ENCODE assay signal across 20 cellular contexts in genomic region chr4:38832624-38833528, GRCh38. TPM values are rescaled to one million over a fixed set of nuclear protein-coding genes. Genes with fewer than 3 reads are reported as not detected.
A peak's percentile ranks its signal among the peaks of the same experiment; 100 is the strongest.
DNase-seq lines count a peak whose midpoint lies in the region; ATAC-seq and TF ChIP-seq lines count a peak whose summit lies in the region.
"Had no signal": no experiment of that assay in that cellular context is flagged by ENCODE, and none has a peak within 500 bp of the region (broad histone marks: within the 10 kb centered on the region; RNA-seq: fewer than 3 reads in every experiment).

No MANE protein-coding gene starts in this region.

- no peak for DNase-seq in SK-N-SH
- DNase-seq in OCI-LY7 (ENCODE audit: low spot score) = no peak
- no peak for DNase-seq in epithelial cell of proximal tubule (ENCODE audit: low read depth)
- no peak for DNase-seq in retinal pigment epithelial cell (ENCODE audit: low read depth)
- no peak for DNase-seq in globus pallidus (ENCODE audit: low spot score)
- no peak for DNase-seq in trophoblast cell
- DNase-seq: activated T-cell treated with anti-CD3 and anti-CD28 coated beads, Interleukin-2, amount 50 U/mL, for 24 hours; anterior cingulate cortex; CD8-positive, alpha-beta memory T cell; dorsolateral prefrontal cortex; foreskin fibroblast; immature natural killer cell; NCI-H1105 treated with DMSO at 0.1 percent for 48 hours; NCI-H446; ovary; PC-9; spleen had no signal

- no peak for TF ChIP-seq RAD21 in SK-N-SH (IDR thresholded peaks at IDR 0.05; ENCODE audit: low read length)

- H3K27ac ChIP-seq in SK-N-SH (ENCODE audit: low read depth in 2 of 2, low read length in 1 of 2) (no peak overlapping the region), OCI-LY7 (ENCODE audit: low read depth, low read length, poor library complexity, severe bottlenecking) (no peak overlapping the region), trophoblast cell (ENCODE audit: low read depth, low read length) (no peak overlapping the region)
- H3K27ac ChIP-seq: dorsolateral prefrontal cortex, ovary, PC-9, spleen, suprapubic skin had no signal

- TF ChIP-seq CTCF in SK-N-SH (IDR thresholded peaks at IDR 0.05) = no peak
- TF ChIP-seq CTCF in OCI-LY7 (conservative IDR thresholded peaks at IDR 0.05; ENCODE audit: low read length) = peak; percentile 54; the same call in 1 of the 2 replicates
- peak; percentile 28 for TF ChIP-seq CTCF in epithelial cell of proximal tubule (conservative IDR thresholded peaks at IDR 0.05; ENCODE audit: low read depth, low read length)
- peak; percentile 18 for TF ChIP-seq CTCF in retinal pigment epithelial cell (conservative IDR thresholded peaks at IDR 0.05; ENCODE audit: low read depth, low read length)

- no peak overlapping the region for H2BK5ac ChIP-seq in trophoblast cell (ENCODE audit: low read depth, low read length, poor library complexity)

- no peak overlapping the region for H2AK5ac ChIP-seq in trophoblast cell (ENCODE audit: low read length)

- peaks cover 8% of the 10 kb centered on the region for H3F3A ChIP-seq in SK-N-SH (replicated peaks; ENCODE audit: insufficient read depth)

- H3K4me1 ChIP-seq in SK-N-SH (ENCODE audit: control insufficient read depth in 1 of 2, insufficient read depth in 2 of 2, low read depth in 1 of 2, low read length in 1 of 2) (no peaks in the 10 kb centered on the region), OCI-LY7 (ENCODE audit: insufficient read depth, low read length, poor library complexity, severe bottlenecking) (no peaks in the 10 kb centered on the region), trophoblast cell (ENCODE audit: control insufficient read depth in 1 of 2, insufficient read depth in 2 of 2, low read length in 2 of 2) (no peaks in the 10 kb centered on the region)
- H3K4me1 ChIP-seq: suprapubic skin had no signal

- H3K79me2 ChIP-seq in SK-N-SH (ENCODE audit: insufficient read depth) (no peaks in the 10 kb centered on the region), OCI-LY7 (ENCODE audit: insufficient read depth, low read depth, low read length) (0 out of 2 replicates have a peak, but pooled peaks cover 5% of the 10 kb centered on the region), trophoblast cell (ENCODE audit: control insufficient read depth, insufficient read depth, low read length, poor library complexity) (no peaks in the 10 kb centered on the region)

- H3K27me3 ChIP-seq in SK-N-SH (ENCODE audit: insufficient read depth) = no peaks in the 10 kb centered on the region
- no peaks in the 10 kb centered on the region for H3K27me3 ChIP-seq in trophoblast cell (ENCODE audit: insufficient read depth, low read length)
- H3K27me3 ChIP-seq: dorsolateral prefrontal cortex, ovary, spleen, suprapubic skin had no signal

- H3K4me3 ChIP-seq in SK-N-SH (ENCODE audit: low read depth in 2 of 2, low read length in 1 of 2) (no peak overlapping the region), OCI-LY7 (ENCODE audit: low read depth, low read length, poor library complexity, severe bottlenecking) (no peak overlapping the region), epithelial cell of proximal tubule (ENCODE audit: low read depth, low read length) (no peak overlapping the region), retinal pigment epithelial cell (ENCODE audit: low read length) (no peak overlapping the region), trophoblast cell (ENCODE audit: low read depth, low read length) (no peak overlapping the region)
- H3K4me3 ChIP-seq: dorsolateral prefrontal cortex, ovary, PC-9, spleen, suprapubic skin had no signal

- H3K9ac ChIP-seq in SK-N-SH (no peak overlapping the region), trophoblast cell (ENCODE audit: low read length) (no peak overlapping the region)

- intact Hi-C loops in OCI-LY7 (cut with micrococcal nuclease; ENCODE audit: unreplicated experiment) = no loop called here

- H3K4ac ChIP-seq in trophoblast cell (ENCODE audit: low read depth, low read length) = no peak overlapping the region

- H4K8ac ChIP-seq in trophoblast cell (ENCODE audit: low read depth, low read length) = no peak overlapping the region

- H4K12ac ChIP-seq in trophoblast cell (ENCODE audit: low read depth, low read length) = no peak overlapping the region

- BruUV-seq in OCI-LY7 (replicated peaks; lab: Mats Ljungman, UMichigan) = no TSS peak

- H3K9me2 ChIP-seq in SK-N-SH (no peaks in the 10 kb centered on the region), OCI-LY7 (ENCODE audit: insufficient read depth, low read length) (no peaks in the 10 kb centered on the region)

- POLR2A ChIA-PET in SK-N-SH (lab: Yijun Ruan, JAX) = no interaction called here
- POLR2A ChIA-PET in OCI-LY7 (lab: Charles Lee) = interaction anchor here (1.6 to 2.3 kb wide), 2 partner anchors 11 to 14 kb away, joined by 3 to 11 read pairs; no protein-coding TSS in a partner anchor

- H3K23ac ChIP-seq in trophoblast cell (ENCODE audit: low read length) = no peak overlapping the region

- no peaks in the 10 kb centered on the region for H4K20me1 ChIP-seq in SK-N-SH (ENCODE audit: insufficient read depth)
- no peaks in the 10 kb centered on the region for H4K20me1 ChIP-seq in OCI-LY7 (ENCODE audit: insufficient read depth, low read length)

- H2BK12ac ChIP-seq in trophoblast cell (ENCODE audit: low read length) = no peak overlapping the region

- ATAC-seq in SK-N-SH treated with all-trans-retinoic acid at 6 μM for 48 hours (peak; percentile 42; the same call in 1 of the 3 replicates), GM18511 (IDR thresholded peaks at IDR 0.05; ENCODE audit: unreplicated experiment) (no peak)

- no peak overlapping the region for H2BK120ac ChIP-seq in trophoblast cell (ENCODE audit: insufficient read depth, low read length, poor library complexity)

- H3K9me3 ChIP-seq in SK-N-SH = peaks cover 22% of the 10 kb centered on the region
- peaks cover 26% of the 10 kb centered on the region; the same call in 1 of the 2 replicates for H3K9me3 ChIP-seq in OCI-LY7 (ENCODE audit: low read length)
- peaks cover 4% of the 10 kb centered on the region for H3K9me3 ChIP-seq in trophoblast cell (ENCODE audit: insufficient read depth, low read depth, low read length)
- H3K9me3 ChIP-seq: ovary had no signal

- H2AFZ ChIP-seq in SK-N-SH (ENCODE audit: low read depth) (no peak overlapping the region), OCI-LY7 (ENCODE audit: low read length) (no peak overlapping the region), trophoblast cell (ENCODE audit: insufficient read depth, low read length, poor library complexity) (no peak overlapping the region)
- H2AFZ ChIP-seq: PC-9 had no signal

- no peak overlapping the region for H3K14ac ChIP-seq in trophoblast cell (ENCODE audit: low read length)

- H4K91ac ChIP-seq in trophoblast cell (ENCODE audit: low read depth, low read length) = no peak overlapping the region

- H3K79me1 ChIP-seq in trophoblast cell (ENCODE audit: low read length) = no peaks in the 10 kb centered on the region

- H3K36me3 ChIP-seq in SK-N-SH (replicated peaks in 1 of 2; ENCODE audit: control insufficient read depth in 1 of 2, insufficient read depth in 2 of 2, low read length in 1 of 2) (no peaks in the 10 kb centered on the region), OCI-LY7 (ENCODE audit: insufficient read depth, low read length) (no peaks in the 10 kb centered on the region; the same call in 1 of the 2 replicates), trophoblast cell (ENCODE audit: control insufficient read depth in 1 of 2, insufficient read depth in 2 of 2, low read length in 2 of 2) (no peaks in the 10 kb centered on the region)
- H3K36me3 ChIP-seq: ovary, suprapubic skin had no signal

- no peak overlapping the region for H3K18ac ChIP-seq in trophoblast cell (ENCODE audit: low read length)

- 64% methylated on average over 4 of the region's 7 CpGs for WGBS in SK-N-SH (ENCODE audit: low lambda C conversion rate)
- no CpG with 5 or more reads among the region's 7 CpGs for WGBS in trophoblast cell (ENCODE audit: extremely low coverage, insufficient coverage, insufficient read length)

- H3K4me2 ChIP-seq in SK-N-SH (no peak overlapping the region), OCI-LY7 (ENCODE audit: low read length) (no peak overlapping the region), trophoblast cell (ENCODE audit: low read length) (no peak overlapping the region)
- H3K4me2 ChIP-seq: PC-9 had no signal

- CTCF ChIA-PET in SK-N-SH (lab: Yijun Ruan, JAX) = no interaction called here
- CTCF ChIA-PET in OCI-LY7 (lab: Charles Lee; ENCODE audit: unreplicated experiment) = no interaction called here

- no peak for TF ChIP-seq EP300 in SK-N-SH (IDR thresholded peaks at IDR 0.05; ENCODE audit: borderline replicate concordance in 1 of 2, low read depth in 1 of 2, low read length in 1 of 2)

TF ChIP-seq in SK-N-SH treated with all-trans-retinoic acid at 6 μM for 48 hours, 23 proteins besides CTCF, POLR2A, EP300 and RAD21 (continues in another document):
- no peak for TF ChIP-seq BACH2 (CRISPR knock-in tag; IDR thresholded peaks at IDR 0.05; ENCODE audit: borderline replicate concordance)

RNA-seq across cellular contexts. Expression of gene TLR6, which starts 23.7 kb away (rescaled TPM):
- polyA plus RNA-seq in SK-N-SH (2012; rRNA removed) = 0.10 and 0.19 TPM in 2 replicates
- polyA plus RNA-seq in SK-N-SH (2012; cell fraction: cytosol; rRNA removed) = 0.13 and 0.14 TPM in 2 replicates
- polyA plus RNA-seq in SK-N-SH (2012; cell fraction: nucleus; rRNA removed) = 0.39 and 0.56 TPM in 2 replicates
- total RNA-seq in OCI-LY7 (2014; rRNA removed; shearing (Covaris generic)) = 1.5 TPM in 2 replicates
- total RNA-seq in OCI-LY7 (2022) = 7.1 and 9.2 TPM in 2 replicates
- 0.22 and 0.29 TPM in 2 replicates for total RNA-seq in epithelial cell of proximal tubule
- 1.5 and 1.6 TPM in 2 replicates for polyA plus RNA-seq in trophoblast cell (2013)

RNA-seq across cellular contexts. Expression of gene TLR1, which starts 28.3 kb away (rescaled TPM):
- 0.03 TPM in 1 of 2 replicates, not detected in the other for polyA plus RNA-seq in SK-N-SH (2012; rRNA removed)
- polyA plus RNA-seq in SK-N-SH (2012; cell fraction: cytosol; rRNA removed) = 0.03 TPM in 1 of 2 replicates, not detected in the other
- polyA plus RNA-seq in SK-N-SH (2012; cell fraction: nucleus; rRNA removed) = 0.04 TPM in 1 of 2 replicates, not detected in the other
- 3.3 and 3.8 TPM in 2 replicates for total RNA-seq in OCI-LY7 (2014; rRNA removed; shearing (Covaris generic))
- total RNA-seq in OCI-LY7 (2022) (6.0 and 7.4 TPM in 2 replicates), epithelial cell of proximal tubule (0.51 and 0.98 TPM in 2 replicates)
- 0.40 and 0.44 TPM in 2 replicates for polyA plus RNA-seq in trophoblast cell (2013)

RNA-seq across cellular contexts. Expression of gene FAM114A1, which starts 34.7 kb away (rescaled TPM):
- polyA plus RNA-seq in SK-N-SH (2012; rRNA removed) = 48.2 and 54.2 TPM in 2 replicates
- polyA plus RNA-seq in SK-N-SH (2012; cell fraction: cytosol; rRNA removed) = 37.9 and 43.6 TPM in 2 replicates
- 36.8 and 41.4 TPM in 2 replicates for polyA plus RNA-seq in SK-N-SH (2012; cell fraction: nucleus; rRNA removed)
- total RNA-seq in OCI-LY7 (2014; rRNA removed; shearing (Covaris generic)) = not detected in 2 replicates
- not detected in 2 replicates for total RNA-seq in OCI-LY7 (2022)
- 60.6 and 61.5 TPM in 2 replicates for total RNA-seq in epithelial cell of proximal tubule
- polyA plus RNA-seq in trophoblast cell (2013) = 59.7 and 64.1 TPM in 2 replicates
- polyA plus RNA-seq: CD8-positive, alpha-beta memory T cell; immature natural killer cell had no signal

RNA-seq across cellular contexts. Expression of gene TLR10, which starts 50.1 kb away (rescaled TPM):
- polyA plus RNA-seq in SK-N-SH (2012; rRNA removed) = not detected in 2 replicates
- not detected in 2 replicates for polyA plus RNA-seq in SK-N-SH (2012; cell fraction: cytosol; rRNA removed)
- polyA plus RNA-seq in SK-N-SH (2012; cell fraction: nucleus; rRNA removed) = not detected in 2 replicates
- total RNA-seq in OCI-LY7 (2014; rRNA removed; shearing (Covaris generic)) = 34.5 and 39.8 TPM in 2 replicates
- total RNA-seq in OCI-LY7 (2022) = 19.5 and 27.4 TPM in 2 replicates
- not detected in 2 replicates for total RNA-seq in epithelial cell of proximal tubule
- 0.01 TPM in 1 of 2 replicates, not detected in the other for polyA plus RNA-seq in trophoblast cell (2013)
- total RNA-seq: CD8-positive, alpha-beta memory T cell; PC-9 had no signal
- polyA plus RNA-seq: CD8-positive, alpha-beta memory T cell had no signal

Comparison
In these comparisons a context has a peak if more than half of its experiments do, and no peak if none do; other contexts are left out.
1. RNA of gene FAM114A1, which starts 34.7 kb away (total RNA-seq): 60.6 to 61.5 TPM in epithelial cell of proximal tubule; not detected in OCI-LY7; every median in the first group is over 10 times any median in the second.